Comparison of ENCODE assay signal across 1 cellular context in the genomic region with DNA sequence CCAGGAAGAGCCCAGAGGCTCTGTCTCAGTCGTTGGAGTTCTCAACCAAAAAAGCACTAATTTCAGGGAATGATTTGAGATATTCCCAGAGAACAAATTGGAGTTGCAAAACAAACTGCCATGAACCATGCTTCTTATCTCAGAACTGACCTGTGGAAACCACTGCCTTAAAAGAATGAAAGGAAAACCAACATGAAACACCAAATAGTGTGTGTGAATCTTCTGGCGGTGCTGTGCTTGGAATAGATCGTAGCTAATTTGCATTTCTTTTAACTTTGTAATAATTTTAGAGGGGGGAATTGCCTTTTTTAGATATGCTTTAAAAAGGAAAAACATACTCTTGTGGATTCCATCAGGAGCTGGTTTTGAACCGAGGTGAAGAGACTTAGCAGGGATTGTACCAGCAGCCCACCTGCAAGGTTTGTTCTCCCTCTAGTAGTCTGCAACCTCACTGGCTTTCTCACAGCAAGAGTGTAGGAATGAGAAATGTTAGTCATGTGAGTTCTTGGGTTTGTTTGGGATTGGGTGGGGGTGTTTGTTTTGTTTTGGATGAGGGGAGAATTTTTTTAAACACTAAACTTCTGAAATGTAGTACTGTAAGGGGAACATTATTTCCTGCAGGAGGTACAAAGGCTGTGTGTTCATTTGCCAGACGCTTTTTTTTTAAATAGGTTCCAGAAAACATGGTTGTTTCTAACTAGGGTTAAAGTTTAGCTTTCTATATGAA.
TF ChIP-seq lines count a peak whose summit lies in the region.

No MANE protein-coding gene starts in this region.

TF ChIP-seq in HepG2, 621 proteins besides CTCF, POLR2A, EP300 and RAD21 (continued from another document and continues in another):
- TF ChIP-seq MED13 (CRISPR knock-in tag; IDR thresholded peaks at IDR 0.05), result peak; percentile 50; the same call in 1 of the 2 replicates
- no peak for TF ChIP-seq SP1 (IDR thresholded peaks at IDR 0.05)
- no peak for TF ChIP-seq SP1 (CRISPR knock-in tag; IDR thresholded peaks at IDR 0.05)
- TF ChIP-seq, protein P1, sequence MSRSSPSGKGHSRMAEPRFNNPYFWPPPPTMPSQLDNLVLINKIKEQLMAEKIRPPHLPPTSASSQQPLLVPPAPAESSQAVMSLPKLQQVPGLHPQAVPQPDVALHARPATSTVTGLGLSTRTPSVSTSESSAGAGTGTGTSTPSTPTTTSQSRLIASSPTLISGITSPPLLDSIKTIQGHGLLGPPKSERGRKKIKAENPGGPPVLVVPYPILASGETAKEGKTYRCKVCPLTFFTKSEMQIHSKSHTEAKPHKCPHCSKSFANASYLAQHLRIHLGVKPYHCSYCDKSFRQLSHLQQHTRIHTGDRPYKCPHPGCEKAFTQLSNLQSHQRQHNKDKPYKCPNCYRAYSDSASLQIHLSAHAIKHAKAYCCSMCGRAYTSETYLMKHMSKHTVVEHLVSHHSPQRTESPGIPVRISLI (CRISPR knock-in tag; IDR thresholded peaks at IDR 0.05; ENCODE audit: borderline replicate concordance), result peak; percentile 94
- TF ChIP-seq, protein P2, sequence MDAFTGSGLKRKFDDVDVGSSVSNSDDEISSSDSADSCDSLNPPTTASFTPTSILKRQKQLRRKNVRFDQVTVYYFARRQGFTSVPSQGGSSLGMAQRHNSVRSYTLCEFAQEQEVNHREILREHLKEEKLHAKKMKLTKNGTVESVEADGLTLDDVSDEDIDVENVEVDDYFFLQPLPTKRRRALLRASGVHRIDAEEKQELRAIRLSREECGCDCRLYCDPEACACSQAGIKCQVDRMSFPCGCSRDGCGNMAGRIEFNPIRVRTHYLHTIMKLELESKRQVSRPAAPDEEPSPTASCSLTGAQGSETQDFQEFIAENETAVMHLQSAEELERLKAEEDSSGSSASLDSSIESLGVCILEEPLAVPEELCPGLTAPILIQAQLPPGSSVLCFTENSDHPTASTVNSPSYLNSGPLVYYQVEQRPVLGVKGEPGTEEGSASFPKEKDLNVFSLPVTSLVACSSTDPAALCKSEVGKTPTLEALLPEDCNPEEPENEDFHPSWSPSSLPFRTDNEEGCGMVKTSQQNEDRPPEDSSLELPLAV (CRISPR knock-in tag; conservative IDR thresholded peaks at IDR 0.05; ENCODE audit: low read depth), result no peak
- no peak for TF ChIP-seq ZNF619 (CRISPR knock-in tag; IDR thresholded peaks at IDR 0.05)
- TF ChIP-seq ZNF496 (CRISPR knock-in tag; IDR thresholded peaks at IDR 0.05; ENCODE audit: insufficient replicate concordance), result no peak
- TF ChIP-seq ZNF570 (CRISPR knock-in tag; IDR thresholded peaks at IDR 0.05; ENCODE audit: borderline replicate concordance), result no peak
- no peak for TF ChIP-seq ZNF589 (CRISPR knock-in tag; conservative IDR thresholded peaks at IDR 0.05)
- TF ChIP-seq ZNF577 (CRISPR knock-in tag; IDR thresholded peaks at IDR 0.05; ENCODE audit: borderline replicate concordance, low read depth), result no peak
- no peak; the same call in 1 of the 2 replicates for TF ChIP-seq NFYC (CRISPR knock-in tag; IDR thresholded peaks at IDR 0.05)
- TF ChIP-seq ZNF569 (CRISPR knock-in tag; IDR thresholded peaks at IDR 0.05; ENCODE audit: borderline replicate concordance), result no peak
- TF ChIP-seq ZNF260 (CRISPR knock-in tag; IDR thresholded peaks at IDR 0.05; ENCODE audit: borderline replicate concordance, low read depth), result no peak
- TF ChIP-seq ZSCAN30 (CRISPR knock-in tag; IDR thresholded peaks at IDR 0.05), result no peak
- no peak for TF ChIP-seq SETDB1 (CRISPR knock-in tag; IDR thresholded peaks at IDR 0.05; ENCODE audit: borderline replicate concordance)
- TF ChIP-seq, protein P3, sequence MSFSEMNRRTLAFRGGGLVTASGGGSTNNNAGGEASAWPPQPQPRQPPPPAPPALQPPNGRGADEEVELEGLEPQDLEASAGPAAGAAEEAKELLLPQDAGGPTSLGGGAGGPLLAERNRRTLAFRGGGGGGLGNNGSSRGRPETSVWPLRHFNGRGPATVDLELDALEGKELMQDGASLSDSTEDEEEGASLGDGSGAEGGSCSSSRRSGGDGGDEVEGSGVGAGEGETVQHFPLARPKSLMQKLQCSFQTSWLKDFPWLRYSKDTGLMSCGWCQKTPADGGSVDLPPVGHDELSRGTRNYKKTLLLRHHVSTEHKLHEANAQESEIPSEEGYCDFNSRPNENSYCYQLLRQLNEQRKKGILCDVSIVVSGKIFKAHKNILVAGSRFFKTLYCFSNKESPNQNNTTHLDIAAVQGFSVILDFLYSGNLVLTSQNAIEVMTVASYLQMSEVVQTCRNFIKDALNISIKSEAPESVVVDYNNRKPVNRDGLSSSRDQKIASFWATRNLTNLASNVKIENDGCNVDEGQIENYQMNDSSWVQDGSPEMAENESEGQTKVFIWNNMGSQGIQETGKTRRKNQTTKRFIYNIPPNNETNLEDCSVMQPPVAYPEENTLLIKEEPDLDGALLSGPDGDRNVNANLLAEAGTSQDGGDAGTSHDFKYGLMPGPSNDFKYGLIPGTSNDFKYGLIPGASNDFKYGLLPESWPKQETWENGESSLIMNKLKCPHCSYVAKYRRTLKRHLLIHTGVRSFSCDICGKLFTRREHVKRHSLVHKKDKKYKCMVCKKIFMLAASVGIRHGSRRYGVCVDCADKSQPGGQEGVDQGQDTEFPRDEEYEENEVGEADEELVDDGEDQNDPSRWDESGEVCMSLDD (CRISPR knock-in tag; IDR thresholded peaks at IDR 0.05; ENCODE audit: borderline replicate concordance), result no peak
- TF ChIP-seq RXRA (CRISPR knock-in tag; IDR thresholded peaks at IDR 0.05), result no peak
- TF ChIP-seq U2AF2 (IDR thresholded peaks at IDR 0.05; ENCODE audit: low read depth, low read length), result no peak
- TF ChIP-seq PHF8 (CRISPR knock-in tag; IDR thresholded peaks at IDR 0.05), result no peak
- no peak for TF ChIP-seq ZNF550 (CRISPR knock-in tag; IDR thresholded peaks at IDR 0.05; ENCODE audit: borderline replicate concordance)
- TF ChIP-seq YEATS4 (CRISPR knock-in tag; IDR thresholded peaks at IDR 0.05; ENCODE audit: borderline replicate concordance), result no peak
- peak; percentile 76 for TF ChIP-seq NCOA2 (CRISPR knock-in tag; IDR thresholded peaks at IDR 0.05)
- TF ChIP-seq ZNF12 (CRISPR knock-in tag; IDR thresholded peaks at IDR 0.05), result no peak; the same call in 1 of the 2 replicates
- no peak for TF ChIP-seq REL (CRISPR knock-in tag; conservative IDR thresholded peaks at IDR 0.05)
- TF ChIP-seq BORCS8-MEF2B (CRISPR knock-in tag; IDR thresholded peaks at IDR 0.05), result no peak
- TF ChIP-seq RNF2 (conservative IDR thresholded peaks at IDR 0.05; ENCODE audit: low read depth), result no peak
- peak; percentile 88 for TF ChIP-seq GATAD2A (CRISPR knock-in tag; IDR thresholded peaks at IDR 0.05)
- no peak for TF ChIP-seq THYN1 (CRISPR knock-in tag; IDR thresholded peaks at IDR 0.05; ENCODE audit: borderline replicate concordance, low read depth)
- no peak for TF ChIP-seq ZNF224 (CRISPR knock-in tag; IDR thresholded peaks at IDR 0.05)
- TF ChIP-seq, protein P4, sequence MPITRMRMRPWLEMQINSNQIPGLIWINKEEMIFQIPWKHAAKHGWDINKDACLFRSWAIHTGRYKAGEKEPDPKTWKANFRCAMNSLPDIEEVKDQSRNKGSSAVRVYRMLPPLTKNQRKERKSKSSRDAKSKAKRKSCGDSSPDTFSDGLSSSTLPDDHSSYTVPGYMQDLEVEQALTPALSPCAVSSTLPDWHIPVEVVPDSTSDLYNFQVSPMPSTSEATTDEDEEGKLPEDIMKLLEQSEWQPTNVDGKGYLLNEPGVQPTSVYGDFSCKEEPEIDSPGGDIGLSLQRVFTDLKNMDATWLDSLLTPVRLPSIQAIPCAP (CRISPR knock-in tag; IDR thresholded peaks at IDR 0.05; ENCODE audit: low read depth), result no peak
- TF ChIP-seq SRSF9 (IDR thresholded peaks at IDR 0.05; ENCODE audit: borderline replicate concordance, insufficient read depth, low read depth, low read length, poor library complexity, severe bottlenecking), result no peak
- TF ChIP-seq, protein P5, sequence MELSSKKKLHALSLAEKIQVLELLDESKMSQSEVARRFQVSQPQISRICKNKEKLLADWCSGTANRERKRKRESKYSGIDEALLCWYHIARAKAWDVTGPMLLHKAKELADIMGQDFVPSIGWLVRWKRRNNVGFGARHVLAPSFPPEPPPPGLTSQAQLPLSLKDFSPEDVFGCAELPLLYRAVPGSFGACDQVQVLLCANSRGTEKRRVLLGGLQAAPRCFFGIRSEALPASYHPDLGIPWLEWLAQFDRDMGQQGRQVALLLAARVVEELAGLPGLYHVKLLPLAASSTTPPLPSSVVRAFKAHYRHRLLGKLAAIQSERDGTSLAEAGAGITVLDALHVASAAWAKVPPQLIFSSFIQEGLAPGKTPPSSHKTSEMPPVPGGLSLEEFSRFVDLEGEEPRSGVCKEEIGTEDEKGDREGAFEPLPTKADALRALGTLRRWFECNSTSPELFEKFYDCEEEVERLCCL (CRISPR knock-in tag; IDR thresholded peaks at IDR 0.05; ENCODE audit: borderline replicate concordance), result no peak
- TF ChIP-seq, protein P6, sequence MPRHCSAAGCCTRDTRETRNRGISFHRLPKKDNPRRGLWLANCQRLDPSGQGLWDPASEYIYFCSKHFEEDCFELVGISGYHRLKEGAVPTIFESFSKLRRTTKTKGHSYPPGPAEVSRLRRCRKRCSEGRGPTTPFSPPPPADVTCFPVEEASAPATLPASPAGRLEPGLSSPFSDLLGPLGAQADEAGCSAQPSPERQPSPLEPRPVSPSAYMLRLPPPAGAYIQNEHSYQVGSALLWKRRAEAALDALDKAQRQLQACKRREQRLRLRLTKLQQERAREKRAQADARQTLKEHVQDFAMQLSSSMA (CRISPR knock-in tag; IDR thresholded peaks at IDR 0.05), result no peak
- TF ChIP-seq ZNF367 (CRISPR knock-in tag; IDR thresholded peaks at IDR 0.05; ENCODE audit: borderline replicate concordance), result no peak
- peak; percentile 86 for TF ChIP-seq LCORL (IDR thresholded peaks at IDR 0.05)
- TF ChIP-seq LCORL (CRISPR knock-in tag; IDR thresholded peaks at IDR 0.05), result no peak; the same call in 1 of the 2 replicates
- TF ChIP-seq HCFC1 (IDR thresholded peaks at IDR 0.05; ENCODE audit: low read depth, low read length), result no peak
- TF ChIP-seq SALL1 (CRISPR knock-in tag; IDR thresholded peaks at IDR 0.05), result peak; percentile 47; the same call in 1 of the 2 replicates
- TF ChIP-seq, protein P7, sequence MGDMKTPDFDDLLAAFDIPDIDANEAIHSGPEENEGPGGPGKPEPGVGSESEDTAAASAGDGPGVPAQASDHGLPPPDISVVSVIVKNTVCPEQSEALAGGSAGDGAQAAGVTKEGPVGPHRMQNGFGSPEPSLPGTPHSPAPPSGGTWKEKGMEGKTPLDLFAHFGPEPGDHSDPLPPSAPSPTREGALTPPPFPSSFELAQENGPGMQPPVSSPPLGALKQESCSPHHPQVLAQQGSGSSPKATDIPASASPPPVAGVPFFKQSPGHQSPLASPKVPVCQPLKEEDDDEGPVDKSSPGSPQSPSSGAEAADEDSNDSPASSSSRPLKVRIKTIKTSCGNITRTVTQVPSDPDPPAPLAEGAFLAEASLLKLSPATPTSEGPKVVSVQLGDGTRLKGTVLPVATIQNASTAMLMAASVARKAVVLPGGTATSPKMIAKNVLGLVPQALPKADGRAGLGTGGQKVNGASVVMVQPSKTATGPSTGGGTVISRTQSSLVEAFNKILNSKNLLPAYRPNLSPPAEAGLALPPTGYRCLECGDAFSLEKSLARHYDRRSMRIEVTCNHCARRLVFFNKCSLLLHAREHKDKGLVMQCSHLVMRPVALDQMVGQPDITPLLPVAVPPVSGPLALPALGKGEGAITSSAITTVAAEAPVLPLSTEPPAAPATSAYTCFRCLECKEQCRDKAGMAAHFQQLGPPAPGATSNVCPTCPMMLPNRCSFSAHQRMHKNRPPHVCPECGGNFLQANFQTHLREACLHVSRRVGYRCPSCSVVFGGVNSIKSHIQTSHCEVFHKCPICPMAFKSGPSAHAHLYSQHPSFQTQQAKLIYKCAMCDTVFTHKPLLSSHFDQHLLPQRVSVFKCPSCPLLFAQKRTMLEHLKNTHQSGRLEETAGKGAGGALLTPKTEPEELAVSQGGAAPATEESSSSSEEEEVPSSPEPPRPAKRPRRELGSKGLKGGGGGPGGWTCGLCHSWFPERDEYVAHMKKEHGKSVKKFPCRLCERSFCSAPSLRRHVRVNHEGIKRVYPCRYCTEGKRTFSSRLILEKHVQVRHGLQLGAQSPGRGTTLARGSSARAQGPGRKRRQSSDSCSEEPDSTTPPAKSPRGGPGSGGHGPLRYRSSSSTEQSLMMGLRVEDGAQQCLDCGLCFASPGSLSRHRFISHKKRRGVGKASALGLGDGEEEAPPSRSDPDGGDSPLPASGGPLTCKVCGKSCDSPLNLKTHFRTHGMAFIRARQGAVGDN (CRISPR knock-in tag; IDR thresholded peaks at IDR 0.05), result no peak
- TF ChIP-seq ARHGAP35 (CRISPR knock-in tag; IDR thresholded peaks at IDR 0.05; ENCODE audit: borderline replicate concordance), result no peak
- TF ChIP-seq ZNF543 (CRISPR knock-in tag; IDR thresholded peaks at IDR 0.05), result no peak
- TF ChIP-seq, protein P8, sequence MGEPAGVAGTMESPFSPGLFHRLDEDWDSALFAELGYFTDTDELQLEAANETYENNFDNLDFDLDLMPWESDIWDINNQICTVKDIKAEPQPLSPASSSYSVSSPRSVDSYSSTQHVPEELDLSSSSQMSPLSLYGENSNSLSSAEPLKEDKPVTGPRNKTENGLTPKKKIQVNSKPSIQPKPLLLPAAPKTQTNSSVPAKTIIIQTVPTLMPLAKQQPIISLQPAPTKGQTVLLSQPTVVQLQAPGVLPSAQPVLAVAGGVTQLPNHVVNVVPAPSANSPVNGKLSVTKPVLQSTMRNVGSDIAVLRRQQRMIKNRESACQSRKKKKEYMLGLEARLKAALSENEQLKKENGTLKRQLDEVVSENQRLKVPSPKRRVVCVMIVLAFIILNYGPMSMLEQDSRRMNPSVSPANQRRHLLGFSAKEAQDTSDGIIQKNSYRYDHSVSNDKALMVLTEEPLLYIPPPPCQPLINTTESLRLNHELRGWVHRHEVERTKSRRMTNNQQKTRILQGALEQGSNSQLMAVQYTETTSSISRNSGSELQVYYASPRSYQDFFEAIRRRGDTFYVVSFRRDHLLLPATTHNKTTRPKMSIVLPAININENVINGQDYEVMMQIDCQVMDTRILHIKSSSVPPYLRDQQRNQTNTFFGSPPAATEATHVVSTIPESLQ (CRISPR knock-in tag; conservative IDR thresholded peaks at IDR 0.05), result no peak
- TF ChIP-seq, protein P9, sequence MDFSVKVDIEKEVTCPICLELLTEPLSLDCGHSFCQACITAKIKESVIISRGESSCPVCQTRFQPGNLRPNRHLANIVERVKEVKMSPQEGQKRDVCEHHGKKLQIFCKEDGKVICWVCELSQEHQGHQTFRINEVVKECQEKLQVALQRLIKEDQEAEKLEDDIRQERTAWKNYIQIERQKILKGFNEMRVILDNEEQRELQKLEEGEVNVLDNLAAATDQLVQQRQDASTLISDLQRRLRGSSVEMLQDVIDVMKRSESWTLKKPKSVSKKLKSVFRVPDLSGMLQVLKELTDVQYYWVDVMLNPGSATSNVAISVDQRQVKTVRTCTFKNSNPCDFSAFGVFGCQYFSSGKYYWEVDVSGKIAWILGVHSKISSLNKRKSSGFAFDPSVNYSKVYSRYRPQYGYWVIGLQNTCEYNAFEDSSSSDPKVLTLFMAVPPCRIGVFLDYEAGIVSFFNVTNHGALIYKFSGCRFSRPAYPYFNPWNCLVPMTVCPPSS (IDR thresholded peaks at IDR 0.05), result no peak
- TF ChIP-seq, protein P10, sequence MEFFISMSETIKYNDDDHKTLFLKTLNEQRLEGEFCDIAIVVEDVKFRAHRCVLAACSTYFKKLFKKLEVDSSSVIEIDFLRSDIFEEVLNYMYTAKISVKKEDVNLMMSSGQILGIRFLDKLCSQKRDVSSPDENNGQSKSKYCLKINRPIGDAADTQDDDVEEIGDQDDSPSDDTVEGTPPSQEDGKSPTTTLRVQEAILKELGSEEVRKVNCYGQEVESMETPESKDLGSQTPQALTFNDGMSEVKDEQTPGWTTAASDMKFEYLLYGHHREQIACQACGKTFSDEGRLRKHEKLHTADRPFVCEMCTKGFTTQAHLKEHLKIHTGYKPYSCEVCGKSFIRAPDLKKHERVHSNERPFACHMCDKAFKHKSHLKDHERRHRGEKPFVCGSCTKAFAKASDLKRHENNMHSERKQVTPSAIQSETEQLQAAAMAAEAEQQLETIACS (CRISPR knock-in tag; IDR thresholded peaks at IDR 0.05), result no peak
- TF ChIP-seq HES4 (CRISPR knock-in tag; IDR thresholded peaks at IDR 0.05; ENCODE audit: borderline replicate concordance), result no peak
- no peak for TF ChIP-seq ZNF644 (CRISPR knock-in tag; IDR thresholded peaks at IDR 0.05; ENCODE audit: low read depth)
